In the genomic region with DNA sequence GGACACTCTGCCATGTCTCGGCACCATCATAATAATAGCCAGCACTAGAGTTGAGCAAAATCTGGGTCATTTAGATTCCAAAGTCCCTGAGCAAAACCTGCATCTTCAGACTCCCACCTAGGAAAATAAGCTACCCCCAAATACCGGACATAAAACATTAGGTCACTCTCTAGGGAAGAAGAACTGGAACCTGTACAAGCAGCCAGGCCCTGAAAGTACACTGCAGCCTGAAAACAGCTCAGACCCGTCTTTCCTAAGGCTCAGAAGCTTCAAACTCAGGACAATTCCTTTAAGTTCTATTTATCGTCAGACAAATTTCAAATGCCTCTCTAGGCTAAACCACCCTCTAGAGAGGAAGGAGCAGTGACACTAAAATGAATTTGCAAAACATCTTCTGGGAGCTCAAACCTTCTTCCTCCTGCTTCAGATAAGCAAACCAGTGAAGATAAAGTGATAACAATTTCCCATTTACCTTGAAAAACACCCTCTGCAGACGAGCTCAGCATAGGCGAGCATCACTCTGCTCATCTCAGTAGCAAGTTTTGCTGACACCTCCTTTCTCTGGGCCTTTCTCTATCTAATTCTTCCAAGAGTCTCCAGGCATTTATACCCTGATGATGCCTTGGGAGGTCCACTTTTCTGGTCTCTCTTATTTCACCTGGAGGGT, we compare ENCODE assay signal across 11 cellular contexts. TPM values are rescaled to one million over a fixed set of nuclear protein-coding genes. Genes with fewer than 3 reads are reported as not detected.
DNase-seq lines count a peak whose midpoint lies in the region; ATAC-seq and TF ChIP-seq lines count a peak whose summit lies in the region.
"Had no signal": no experiment of that assay in that cellular context is flagged by ENCODE, and none has a peak within 500 bp of the region (broad histone marks: within the 10 kb centered on the region; RNA-seq: fewer than 3 reads in every experiment).

No MANE protein-coding gene starts in this region.

- H3K27ac Mint-ChIP-seq in activated CD4-positive, alpha-beta memory T cell treated with anti-CD3 and anti-CD28 coated beads, Interleukin-2, amount 10 ng/mL, durations not matched to agents 7 days and 5 days = peak overlapping the region; percentile 89
- H3K27ac Mint-ChIP-seq in progenitor cell of endocrine pancreas = no peak overlapping the region

- peak overlapping the region; percentile 67 for H3K4me3 Mint-ChIP-seq in activated CD4-positive, alpha-beta memory T cell treated with anti-CD3 and anti-CD28 coated beads, Interleukin-2, amount 10 ng/mL, durations not matched to agents 7 days and 5 days
- H3K4me3 Mint-ChIP-seq in progenitor cell of endocrine pancreas (ENCODE audit: low read depth) = no peak overlapping the region

- no peak overlapping the region for H3K4me3 ChIP-seq in lung
- H3K4me3 ChIP-seq: cardiac muscle cell had no signal

- no peaks in the 10 kb centered on the region for H3K9me3 Mint-ChIP-seq in activated CD4-positive, alpha-beta memory T cell treated with anti-CD3 and anti-CD28 coated beads, Interleukin-2, amount 10 ng/mL, durations not matched to agents 7 days and 5 days
- no peaks in the 10 kb centered on the region for H3K9me3 Mint-ChIP-seq in progenitor cell of endocrine pancreas (ENCODE audit: low read depth)

- no peaks in the 10 kb centered on the region for H3K27me3 Mint-ChIP-seq in activated CD4-positive, alpha-beta memory T cell treated with anti-CD3 and anti-CD28 coated beads, Interleukin-2, amount 10 ng/mL, durations not matched to agents 7 days and 5 days
- peaks cover 3% of the 10 kb centered on the region for H3K27me3 Mint-ChIP-seq in progenitor cell of endocrine pancreas

- CTCF ChIA-PET in activated CD4-positive, alpha-beta memory T cell treated with anti-CD3 and anti-CD28 coated beads, Interleukin-2, amount 10 ng/mL, durations not matched to agents 7 days and 5 days (lab: Charles Lee) = interaction anchor here (1.0 to 4.0 kb wide), 12 partner anchors 10 to 268 kb away, joined by 3 to 22 read pairs (median 6); a partner anchor contains a TSS

- ATAC-seq in GM21529 (IDR thresholded peaks at IDR 0.05; ENCODE audit: unreplicated experiment) = peak; percentile 7
- ATAC-seq in lung (ENCODE audit: insufficient read depth, low FRiP score) = no peak
- ATAC-seq in activated CD4-positive, CD25-positive, alpha-beta regulatory T cell treated with anti-CD3 and anti-CD28 coated beads, Interleukin-2, amount 50 U/mL, for 24 hours = no peak

- H3K27me3 ChIP-seq in lung (ENCODE audit: control insufficient read depth, insufficient read depth) = no peaks in the 10 kb centered on the region
- H3K27me3 ChIP-seq: cardiac muscle cell had no signal

- TF ChIP-seq CTCF in lung (IDR thresholded peaks at IDR 0.05; ENCODE audit: control extremely low read depth, extremely low read depth) (no peak), progenitor cell of endocrine pancreas (IDR thresholded peaks at IDR 0.05; ENCODE audit: unreplicated experiment) (no peak)

- DNase-seq in A172 (ENCODE audit: low spot score) (peak; percentile 21), lung (ENCODE audit: low spot score) (no peak), progenitor cell of endocrine pancreas (ENCODE audit: low spot score, unreplicated experiment) (no peak), NCI-H69 (lab: John Stamatoyannopoulos, UW) (no peak), kidney tubule cell (ENCODE audit: low spot score) (no peak)
- DNase-seq in activated CD4-positive, alpha-beta memory T cell treated with anti-CD3 and anti-CD28 coated beads, Interleukin-2, amount 10 ng/mL, durations not matched to agents 7 days and 5 days = peak; percentile 58
- DNase-seq: occipital lobe had no signal

- H3K36me3 ChIP-seq in lung (ENCODE audit: control insufficient read depth in 2 of 2, insufficient read depth in 2 of 2, low read length in 2 of 2) = peaks cover 0 to 3% of the 10 kb centered on the region in 2 donors

- H3K4me1 Mint-ChIP-seq in activated CD4-positive, alpha-beta memory T cell treated with anti-CD3 and anti-CD28 coated beads, Interleukin-2, amount 10 ng/mL, durations not matched to agents 7 days and 5 days = peaks cover 98% of the 10 kb centered on the region
- H3K4me1 Mint-ChIP-seq in progenitor cell of endocrine pancreas (ENCODE audit: low read depth) = peaks cover 10% of the 10 kb centered on the region

- POLR2A ChIA-PET in activated CD4-positive, alpha-beta memory T cell treated with anti-CD3 and anti-CD28 coated beads, Interleukin-2, amount 10 ng/mL, durations not matched to agents 7 days and 5 days (lab: Charles Lee) = interaction anchor here (0.6 to 8.9 kb wide), 26 partner anchors 9 to 399 kb away, joined by 3 to 193 read pairs (median 5); a partner anchor contains a TSS

- no peaks in the 10 kb centered on the region for H3K9me3 ChIP-seq in lung (ENCODE audit: control insufficient read depth in 2 of 2, insufficient read depth in 1 of 2, low read length in 1 of 2)

- peak overlapping the region; percentile 37 to 88 for H3K27ac ChIP-seq in lung (ENCODE audit: low read depth in 1 of 2, low read length in 1 of 2)
- H3K27ac ChIP-seq: cardiac muscle cell, RWPE1 had no signal

- H3K36me3 Mint-ChIP-seq in activated CD4-positive, alpha-beta memory T cell treated with anti-CD3 and anti-CD28 coated beads, Interleukin-2, amount 10 ng/mL, durations not matched to agents 7 days and 5 days (ENCODE audit: low read depth) = peaks cover 73% of the 10 kb centered on the region
- peaks cover 4% of the 10 kb centered on the region for H3K36me3 Mint-ChIP-seq in progenitor cell of endocrine pancreas (ENCODE audit: insufficient read depth)

- 44 to 57% methylated on average over 6 of the region's 6 CpGs for WGBS in lung, 2 donors

- H3K4me1 ChIP-seq in lung (ENCODE audit: control insufficient read depth in 2 of 2, insufficient read depth in 2 of 2, low read length in 2 of 2) = peaks cover 12 to 36% of the 10 kb centered on the region in 2 donors

RNA-seq across cellular contexts. Expression of a gene that starts 34.0 kb away (rescaled TPM):
- total RNA-seq in A172 (2014; rRNA removed; shearing (Covaris generic)) = 43.1 and 50.3 TPM in 2 replicates
- 100 to 1,000 TPM; 309 to 313 TPM for total RNA-seq in activated CD4-positive, alpha-beta memory T cell treated with anti-CD3 and anti-CD28 coated beads, Interleukin-2, amount 10 ng/mL, durations not matched to agents 7 days and 5 days
- total RNA-seq in lung (10 to 100 TPM; 15.7 to 17.6 TPM), progenitor cell of endocrine pancreas (13.4 and 15.9 TPM in 2 replicates)
- polyA plus RNA-seq in lung = 10 to 100 TPM in 1 of 2 donors, 1 to 10 TPM in 1; 3.1 to 10.1 TPM

Comparison
In these comparisons a context has a peak if more than half of its experiments do, and no peak if none do; other contexts are left out.
1. DNase-seq: peak in A172 (single experiment) and activated CD4-positive, alpha-beta memory T cell treated with anti-CD3 and anti-CD28 coated beads, Interleukin-2, amount 10 ng/mL, durations not matched to agents 7 days and 5 days (single experiment); none in lung (single experiment), progenitor cell of endocrine pancreas (single experiment), NCI-H69 (single experiment) and kidney tubule cell (single experiment).